11 cellular contexts compared by ENCODE assay signal in the genomic region with DNA sequence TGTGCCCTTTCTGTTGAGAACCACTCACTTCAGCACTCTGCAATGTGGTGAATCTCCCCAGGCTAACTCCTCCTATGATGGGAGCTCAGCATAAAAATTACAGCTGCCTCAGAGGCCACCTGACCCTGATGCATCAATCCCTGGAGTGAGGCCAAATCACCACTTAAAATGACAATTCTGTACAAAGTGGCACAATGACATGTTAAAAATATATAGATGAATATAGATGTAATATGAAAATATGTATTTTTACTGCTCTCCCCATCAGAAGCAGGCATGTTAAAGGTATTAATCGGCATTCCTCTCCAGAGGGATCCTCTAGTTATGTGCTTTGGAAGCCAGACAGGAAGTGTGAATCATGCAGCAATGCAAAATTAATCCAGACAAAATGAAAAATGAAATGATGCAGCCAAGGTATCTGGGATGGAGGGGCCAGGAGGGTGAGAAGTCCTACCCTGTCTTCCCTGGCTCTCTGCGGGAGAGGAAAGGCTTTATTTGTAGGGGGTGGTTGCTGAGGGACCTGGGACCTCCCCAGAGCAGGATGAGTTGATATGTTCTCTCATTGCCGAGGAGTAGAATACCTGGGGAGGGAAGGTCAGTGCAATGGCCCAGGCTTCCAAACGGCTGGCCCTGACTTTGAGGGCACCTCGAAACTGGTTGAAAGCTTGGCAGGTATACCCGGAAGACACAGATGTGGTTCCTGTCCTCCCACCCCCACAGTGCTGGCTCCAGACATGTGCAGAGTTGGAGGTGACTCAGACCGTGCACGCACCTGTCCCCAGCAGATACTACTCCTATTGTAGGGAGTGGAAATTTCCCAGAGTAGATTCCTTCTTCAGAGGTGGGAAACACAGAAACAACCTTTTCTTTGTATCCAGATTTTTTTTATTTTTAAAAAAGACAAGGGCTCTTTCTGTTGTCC.
A peak's percentile ranks its signal among the peaks of the same experiment; 100 is the strongest.
DNase-seq lines count a peak whose midpoint lies in the region; ATAC-seq and TF ChIP-seq lines count a peak whose summit lies in the region.
"Had no signal": no experiment of that assay in that cellular context is flagged by ENCODE, and none has a peak within 500 bp of the region (broad histone marks: within the 10 kb centered on the region; RNA-seq: fewer than 3 reads in every experiment).

No MANE protein-coding gene starts in this region.

- H3K79me2 ChIP-seq in PC-3 (ENCODE audit: low read length), result no peaks in the 10 kb centered on the region

- no peaks in the 10 kb centered on the region for H3K36me3 Mint-ChIP-seq in type B pancreatic cell
- H3K36me3 Mint-ChIP-seq: activated naive CD4-positive, alpha-beta T cell treated with anti-CD3 and anti-CD28 coated beads, Interleukin-2, amount 50 U/mL, for 72 hours had no signal

- H3K4me2 ChIP-seq in PC-3 (ENCODE audit: low read length), result 0 out of 2 replicates have a peak overlapping the region, but pooled peaks have one; percentile 10

- peak overlapping the region; percentile 47 for H3K4me3 Mint-ChIP-seq in type B pancreatic cell

- POLR2A ChIA-PET in PC-3 (lab: Charles Lee; ENCODE audit: unreplicated experiment), result no interaction called here

- no peak overlapping the region for H2AFZ ChIP-seq in PC-3 (ENCODE audit: low read length)

- intact Hi-C loops in PC-3 (cut with micrococcal nuclease), result no loop called here
- intact Hi-C loops in sciatic nerve (cut with DNase I), result no loop called here

- no TSS peak for BruUV-seq in PC-3 (replicated peaks; lab: Mats Ljungman, UMichigan)

- H4K20me1 ChIP-seq in PC-3 (ENCODE audit: low read length), result no peaks in the 10 kb centered on the region

- no peak overlapping the region for H3K4me3 ChIP-seq in PC-3 (ENCODE audit: low read length)
- no peak overlapping the region for H3K4me3 ChIP-seq in fibroblast of the aortic adventitia (ENCODE audit: low read depth, low read length)
- H3K4me3 ChIP-seq: testis had no signal

- DNase-seq in NCI-H2081 (lab: John Stamatoyannopoulos, UW) (peak; percentile 9 to 39), NCI-H2081 treated with DMSO at 0.1 percent for 48 hours (lab: John Stamatoyannopoulos, UW) (no peak), PC-3 (peak; percentile 42), fibroblast of the aortic adventitia (ENCODE audit: low read depth) (peak; percentile 80), type B pancreatic cell (ENCODE audit: extremely low spot score, unreplicated experiment) (no peak), sciatic nerve (ENCODE audit: low spot score) (no peak), ureter (ENCODE audit: low spot score) (no peak), DMS114 treated with DMSO at 0.1 percent for 48 hours (lab: John Stamatoyannopoulos, UW; ENCODE audit: unreplicated experiment) (no peak)
- DNase-seq: right cardiac atrium, testis had no signal

- no peaks in the 10 kb centered on the region for H3K9me3 ChIP-seq in PC-3 (ENCODE audit: low read length)
- H3K9me3 ChIP-seq: testis had no signal

- no peaks in the 10 kb centered on the region for H3K9me2 ChIP-seq in PC-3 (replicated peaks; ENCODE audit: low read length)

- H3K9me3 Mint-ChIP-seq in type B pancreatic cell, result no peaks in the 10 kb centered on the region
- H3K9me3 Mint-ChIP-seq: activated naive CD4-positive, alpha-beta T cell treated with anti-CD3 and anti-CD28 coated beads, Interleukin-2, amount 50 U/mL, for 72 hours had no signal

- peaks cover 2% of the 10 kb centered on the region; the same call in 1 of the 2 replicates for H3K27me3 ChIP-seq in PC-3 (ENCODE audit: low read length)
- H3K27me3 ChIP-seq: testis had no signal

- H3F3A ChIP-seq in PC-3 (ENCODE audit: low read length, unreplicated experiment), result no peaks in the 10 kb centered on the region

- no peak for TF ChIP-seq CTCF in PC-3 (conservative IDR thresholded peaks at IDR 0.05; ENCODE audit: low read depth, low read length)
- no peak for TF ChIP-seq CTCF in fibroblast of the aortic adventitia (IDR thresholded peaks at IDR 0.05; ENCODE audit: insufficient read depth, low read length)
- no peak for TF ChIP-seq CTCF in type B pancreatic cell (conservative IDR thresholded peaks at IDR 0.05)

- H3K27ac ChIP-seq in PC-3 (ENCODE audit: low read length), result no peak overlapping the region; the same call in 1 of the 2 replicates
- H3K27ac ChIP-seq: testis had no signal

- H3K36me3 ChIP-seq in PC-3 (ENCODE audit: low read depth, low read length), result no peaks in the 10 kb centered on the region

- no peak overlapping the region for H3K9ac ChIP-seq in PC-3 (ENCODE audit: low read length)

- peaks cover 5% of the 10 kb centered on the region; the same call in 1 of the 2 replicates for H3K4me1 ChIP-seq in PC-3 (ENCODE audit: insufficient read depth, low read length)
- H3K4me1 ChIP-seq: testis had no signal

- peak overlapping the region; percentile 78 for H3K27ac Mint-ChIP-seq in type B pancreatic cell
- H3K27ac Mint-ChIP-seq: activated naive CD4-positive, alpha-beta T cell treated with anti-CD3 and anti-CD28 coated beads, Interleukin-2, amount 50 U/mL, for 72 hours had no signal

- ATAC-seq in PC-3 (no peak), sciatic nerve (no peak)
- ATAC-seq: activated naive CD4-positive, alpha-beta T cell treated with anti-CD3 and anti-CD28 coated beads, Interleukin-2, amount 50 U/mL, for 72 hours had no signal

- no peaks in the 10 kb centered on the region for H3K27me3 Mint-ChIP-seq in type B pancreatic cell

- CTCF ChIA-PET in PC-3 (lab: Charles Lee), result no interaction called here

- peaks cover 34% of the 10 kb centered on the region for H3K4me1 Mint-ChIP-seq in type B pancreatic cell (ENCODE audit: unreplicated experiment)

Comparison
In these comparisons a context has a peak if more than half of its experiments do, and no peak if none do; other contexts are left out.
1. DNase-seq: peak in NCI-H2081 (2 of 2), PC-3 (single experiment) and fibroblast of the aortic adventitia (single experiment); none in NCI-H2081 treated with DMSO at 0.1 percent for 48 hours (single experiment), type B pancreatic cell (single experiment), sciatic nerve (single experiment), ureter (single experiment) and DMS114 treated with DMSO at 0.1 percent for 48 hours (single experiment).